Comparison of ENCODE assay signal across 18 cellular contexts in genomic region chr22:19903031-19903430, GRCh38. TPM values are rescaled to one million over a fixed set of nuclear protein-coding genes. Genes with fewer than 3 reads are reported as not detected.
DNase-seq lines count a peak whose midpoint lies in the region; TF ChIP-seq lines count a peak whose summit lies in the region.
"Had no signal": no experiment of that assay in that cellular context is flagged by ENCODE, and none has a peak within 500 bp of the region (broad histone marks: within the 10 kb centered on the region; RNA-seq: fewer than 3 reads in every experiment).

No MANE protein-coding gene starts in this region.

- H3K4me3 ChIP-seq in WERI-Rb-1 (ENCODE audit: low read depth, low read length) (no peak overlapping the region), mesodermal cell (ENCODE audit: extremely low read depth, insufficient read depth, low read length, poor library complexity, severe bottlenecking) (no peak overlapping the region), thyroid gland (replicated peaks in 1 of 3) (no peak overlapping the region)
- H3K4me3 ChIP-seq: esophagus muscularis mucosa, gastrocnemius medialis, uterus had no signal

- WGBS in mesodermal cell (ENCODE audit: insufficient coverage in 2 of 2), 2 experiments, result 59 to 71% methylated on average over 9 of the region's 9 CpGs
- 87 to 89% methylated on average over 6 to 8 of the region's 9 CpGs for WGBS in thyroid gland, 2 donors

- H3K4me1 ChIP-seq in mesodermal cell (ENCODE audit: control insufficient read depth, insufficient read depth, low read length, poor library complexity, severe bottlenecking), result peaks cover 40% of the 10 kb centered on the region
- no peaks in the 10 kb centered on the region for H3K4me1 ChIP-seq in thyroid gland
- H3K4me1 ChIP-seq: esophagus muscularis mucosa, gastrocnemius medialis, uterus had no signal

- no peaks in the 10 kb centered on the region for H3K36me3 ChIP-seq in WERI-Rb-1
- no peaks in the 10 kb centered on the region for H3K36me3 ChIP-seq in mesodermal cell (ENCODE audit: control insufficient read depth, insufficient read depth, low read length)
- H3K36me3 ChIP-seq in thyroid gland, result peaks cover 5 to 7% of the 10 kb centered on the region in 2 donors
- H3K36me3 ChIP-seq: uterus had no signal

- H3K27me3 ChIP-seq in WERI-Rb-1 (ENCODE audit: insufficient read depth, low read depth, severe bottlenecking) (no peaks in the 10 kb centered on the region), thyroid gland (no peaks in the 10 kb centered on the region)
- H3K27me3 ChIP-seq: esophagus muscularis mucosa, gastrocnemius medialis, uterus had no signal

- intact Hi-C loops in thyroid gland (cut with DNase I), result no loop called here

- H3K9me3 ChIP-seq in WERI-Rb-1 (ENCODE audit: severe bottlenecking) (no peaks in the 10 kb centered on the region), mesodermal cell (ENCODE audit: control insufficient read depth, low read length) (no peaks in the 10 kb centered on the region), thyroid gland (no peaks in the 10 kb centered on the region)
- H3K9me3 ChIP-seq: esophagus muscularis mucosa, gastrocnemius medialis, uterus had no signal

- no peak for TF ChIP-seq POLR2A in thyroid gland (IDR thresholded peaks at IDR 0.05)

- TF ChIP-seq CTCF in WERI-Rb-1 (IDR thresholded peaks at IDR 0.05; ENCODE audit: low read depth, low read length) (no peak), thyroid gland (IDR thresholded peaks at IDR 0.05) (no peak)

- peak; percentile 36 for DNase-seq in NCI-H82 (lab: John Stamatoyannopoulos, UW)
- DNase-seq in NCI-H82 treated with DMSO at 0.1 percent for 48 hours (lab: John Stamatoyannopoulos, UW; ENCODE audit: unreplicated experiment), result no peak
- peak; percentile 63 for DNase-seq in WERI-Rb-1
- DNase-seq in thyroid gland, result peak; percentile 69 to 84
- no peak for DNase-seq in HuH-7.5 (ENCODE audit: low spot score)
- no peak for DNase-seq in GOT3 (lab: John Stamatoyannopoulos, UW)
- no peak for DNase-seq in HK-2 (ENCODE audit: unreplicated experiment)
- DNase-seq: activated CD4-positive, alpha-beta T cell treated with anti-CD3 and anti-CD28 coated beads for 36 hours; activated CD8-positive, alpha-beta memory T cell treated with anti-CD3 and anti-CD28 coated beads, Interleukin-2, amount 10 ng/mL, durations not matched to agents 7 days and 5 days; Calu3; cerebellar nuclear complex; effector CD4-positive, alpha-beta T cell; gastrocnemius medialis; NK-92 treated with Interleukin-12 subunit alpha and Interleukin-12 subunit beta, amount 100 ng/mL, for 24 hours; stimulated activated CD4-positive, alpha-beta T cell treated with anti-CD3 and anti-CD28 coated beads, Interleukin-12 subunit alpha, Interleukin-12 subunit beta, amount 100 ng/mL, for 4 hours; uterus had no signal

- H3K27ac ChIP-seq in WERI-Rb-1, result peak overlapping the region; percentile 91
- peak overlapping the region; percentile 57 for H3K27ac ChIP-seq in mesodermal cell (ENCODE audit: low read depth, low read length, severe bottlenecking)
- no peak overlapping the region for H3K27ac ChIP-seq in thyroid gland
- H3K27ac ChIP-seq: esophagus muscularis mucosa, gastrocnemius medialis, uterus had no signal

RNA-seq across cellular contexts. Expression of gene COMT, which starts 38.5 kb away (rescaled TPM):
- 94.8 TPM for polyA plus RNA-seq in mesodermal cell (2013, experiment 1 of 2)
- polyA plus RNA-seq in mesodermal cell (2013, experiment 2 of 2), result 77.3 TPM
- 100 to 1,000 TPM in 3 of 4 donors, 10 to 100 TPM in 1; 92.6 to 216 (median 138) TPM for total RNA-seq in thyroid gland

RNA-seq across cellular contexts. Expression of gene TXNRD2, which starts 38.6 kb away (rescaled TPM):
- 10.9 TPM for polyA plus RNA-seq in mesodermal cell (2013, experiment 1 of 2)
- 9.3 TPM for polyA plus RNA-seq in mesodermal cell (2013, experiment 2 of 2)
- total RNA-seq in thyroid gland, result 10 to 100 TPM; 19.5 to 34.5 (median 25.6) TPM

RNA-seq across cellular contexts. Expression of gene GNB1L, which starts 48.4 kb away (rescaled TPM):
- polyA plus RNA-seq in mesodermal cell (2013, experiment 1 of 2), result 8.4 TPM
- 7.7 TPM for polyA plus RNA-seq in mesodermal cell (2013, experiment 2 of 2)
- 1 to 10 TPM; 1.8 to 5.1 (median 4.5) TPM for total RNA-seq in thyroid gland

RNA-seq across cellular contexts. Expression of gene RTL10, which starts 48.4 kb away (rescaled TPM):
- polyA plus RNA-seq in mesodermal cell (2013, experiment 1 of 2), result 9.7 TPM
- 8.9 TPM for polyA plus RNA-seq in mesodermal cell (2013, experiment 2 of 2)
- total RNA-seq in thyroid gland, result 10 to 100 TPM; 18.1 to 26.4 (median 23.7) TPM

Comparison
In these comparisons a context has a peak if more than half of its experiments do, and no peak if none do; other contexts are left out.
1. DNase-seq: peak in NCI-H82 (single experiment), WERI-Rb-1 (single experiment) and thyroid gland (2 of 2); none in NCI-H82 treated with DMSO at 0.1 percent for 48 hours (single experiment), HuH-7.5 (single experiment), GOT3 (single experiment) and HK-2 (single experiment).
2. H3K27ac ChIP-seq: peak in WERI-Rb-1 (single experiment) and mesodermal cell (single experiment); none in thyroid gland (0 of 3).